In genomic region chr19:54937926-54938325, GRCh38 we compare ENCODE assay signal across 19 cellular contexts. TPM values are rescaled to one million over a fixed set of nuclear protein-coding genes. Genes with fewer than 3 reads are reported as not detected.
A peak's percentile ranks its signal among the peaks of the same experiment; 100 is the strongest.
DNase-seq lines count a peak whose midpoint lies in the region; ATAC-seq, FAIRE-seq and TF ChIP-seq lines count a peak whose summit lies in the region.
"Had no signal": no experiment of that assay in that cellular context is flagged by ENCODE, and none has a peak within 500 bp of the region (broad histone marks: within the 10 kb centered on the region; RNA-seq: fewer than 3 reads in every experiment).

No MANE protein-coding gene starts in this region.

- H3K4me3 ChIP-seq in MM.1S (ENCODE audit: low read length) = peak overlapping the region; percentile 60
- H3K4me3 ChIP-seq: left ventricle myocardium inferior had no signal

- FAIRE-seq in GM19239 (lab: Jason Lieb, UNC) = peak; percentile 4

- H3K27ac ChIP-seq in MM.1S (ENCODE audit: low read length) = peak overlapping the region; percentile 76; the same call in 1 of the 2 replicates
- H3K27ac ChIP-seq: left ventricle myocardium inferior had no signal

- no peaks in the 10 kb centered on the region for H3K9me2 ChIP-seq in MM.1S (replicated peaks; ENCODE audit: insufficient read depth, low read length)

- H3K27me3 ChIP-seq in MM.1S (replicated peaks; ENCODE audit: insufficient read depth, low read length) = 0 out of 2 replicates have a peak, but pooled peaks cover 3% of the 10 kb centered on the region

- TF ChIP-seq CTCF in GM10266 (IDR thresholded peaks at IDR 0.05; ENCODE audit: control insufficient read depth, insufficient read depth, low read depth, missing control alignments) = no peak
- TF ChIP-seq CTCF in MM.1S (IDR thresholded peaks at IDR 0.05; ENCODE audit: low read length) = no peak

- no peaks in the 10 kb centered on the region for H3K36me3 ChIP-seq in MM.1S (replicated peaks; ENCODE audit: insufficient read depth, low read length)
- H3K36me3 ChIP-seq: left ventricle myocardium inferior had no signal

- ATAC-seq in activated naive CD8-positive, alpha-beta T cell treated with anti-CD3 and anti-CD28 coated beads, Interleukin-2, amount 50 U/mL, for 24 hours = peak; percentile 49
- no peak for ATAC-seq in GM19023 (IDR thresholded peaks at IDR 0.05; ENCODE audit: unreplicated experiment)
- ATAC-seq: T-cell had no signal

- peaks cover 14% of the 10 kb centered on the region for H3K79me2 ChIP-seq in MM.1S (ENCODE audit: low read length)

- peaks cover 12% of the 10 kb centered on the region for H3F3A ChIP-seq in MM.1S (ENCODE audit: insufficient read depth, low read length)

- H3K27me3 Mint-ChIP-seq in activated naive CD8-positive, alpha-beta T cell treated with anti-CD3 and anti-CD28 coated beads, Interleukin-2, amount 50 U/mL, for 24 hours = peaks cover 11% of the 10 kb centered on the region

- no peaks in the 10 kb centered on the region for H3K36me3 Mint-ChIP-seq in activated naive CD8-positive, alpha-beta T cell treated with anti-CD3 and anti-CD28 coated beads, Interleukin-2, amount 50 U/mL, for 24 hours (ENCODE audit: low read depth)
- H3K36me3 Mint-ChIP-seq: activated naive CD8-positive, alpha-beta T cell; CD8-positive, alpha-beta memory T cell; T-cell had no signal

- H3K9me3 ChIP-seq in MM.1S (replicated peaks; ENCODE audit: insufficient read depth, low read length) = no peaks in the 10 kb centered on the region
- H3K9me3 ChIP-seq: left ventricle myocardium inferior had no signal

- H2AFZ ChIP-seq in MM.1S (ENCODE audit: low read length) = no peak overlapping the region

- no peak overlapping the region for H3K27ac Mint-ChIP-seq in activated naive CD8-positive, alpha-beta T cell treated with anti-CD3 and anti-CD28 coated beads, Interleukin-2, amount 50 U/mL, for 24 hours
- H3K27ac Mint-ChIP-seq: activated naive CD8-positive, alpha-beta T cell; CD8-positive, alpha-beta memory T cell; T-cell had no signal

- DNase-seq in GM10266 (ENCODE audit: extremely low spot score) = peak; percentile 62
- DNase-seq in GM19239 (ENCODE audit: insufficient read length, low spot score) = peak; percentile 83
- peak; percentile 94 for DNase-seq in MM.1S
- no peak for DNase-seq in activated naive CD8-positive, alpha-beta T cell treated with anti-CD3 and anti-CD28 coated beads, Interleukin-2, amount 50 U/mL, for 24 hours
- no peak for DNase-seq in ecto neural progenitor cell (ENCODE audit: low spot score)
- no peak for DNase-seq in mucosa of gallbladder (ENCODE audit: low spot score)
- DNase-seq: activated CD4-positive, alpha-beta T cell treated with anti-CD3 and anti-CD28 coated beads for 48 hours; CD8-positive, alpha-beta memory T cell; GF-D8; left ventricle myocardium inferior; NCI-H2107; OCI-M1; T-cell had no signal

- peak overlapping the region; percentile 54; the same call in 1 of the 2 replicates for H3K9ac ChIP-seq in MM.1S (ENCODE audit: low read length)

- H3K4me2 ChIP-seq in MM.1S (ENCODE audit: low read depth, low read length) = peak overlapping the region; percentile 44

- no peaks in the 10 kb centered on the region for H3K4me1 Mint-ChIP-seq in activated naive CD8-positive, alpha-beta T cell treated with anti-CD3 and anti-CD28 coated beads, Interleukin-2, amount 50 U/mL, for 24 hours
- H3K4me1 Mint-ChIP-seq: neural crest cell had no signal

- H4K20me1 ChIP-seq in MM.1S (ENCODE audit: insufficient read depth, low read length) = no peaks in the 10 kb centered on the region

- H3K4me1 ChIP-seq in MM.1S (ENCODE audit: low read length) = no peaks in the 10 kb centered on the region
- H3K4me1 ChIP-seq: left ventricle myocardium inferior had no signal

- no peak overlapping the region for H3K4me3 Mint-ChIP-seq in activated naive CD8-positive, alpha-beta T cell treated with anti-CD3 and anti-CD28 coated beads, Interleukin-2, amount 50 U/mL, for 24 hours
- H3K4me3 Mint-ChIP-seq: activated naive CD8-positive, alpha-beta T cell; CD8-positive, alpha-beta memory T cell; neural crest cell; T-cell had no signal

- H3K9me3 Mint-ChIP-seq in activated naive CD8-positive, alpha-beta T cell treated with anti-CD3 and anti-CD28 coated beads, Interleukin-2, amount 50 U/mL, for 24 hours = no peaks in the 10 kb centered on the region
- H3K9me3 Mint-ChIP-seq: neural crest cell, T-cell had no signal

RNA-seq across cellular contexts. Expression of gene NLRP7, which starts 9.4 kb away (rescaled TPM):
- total RNA-seq in mucosa of gallbladder = not detected
- total RNA-seq: CD8-positive, alpha-beta memory T cell; chondrocyte; epithelial cell of proximal tubule; left ventricle myocardium inferior; neural crest cell; subcutaneous adipose tissue; T-cell had no signal

RNA-seq across cellular contexts. Expression of gene NLRP2, which starts 28.2 kb away (rescaled TPM):
- total RNA-seq in mucosa of gallbladder = 14.8 TPM

RNA-seq across cellular contexts. Expression of gene NCR1, which starts 32.0 kb away (rescaled TPM):
- 0.32 TPM for total RNA-seq in mucosa of gallbladder
- total RNA-seq: chondrocyte, epithelial cell of proximal tubule, neural crest cell had no signal

Comparison
In these comparisons a context has a peak if more than half of its experiments do, and no peak if none do; other contexts are left out.
1. DNase-seq: peak in GM10266 (single experiment), GM19239 (single experiment) and MM.1S (single experiment); none in activated naive CD8-positive, alpha-beta T cell treated with anti-CD3 and anti-CD28 coated beads, Interleukin-2, amount 50 U/mL, for 24 hours (single experiment), ecto neural progenitor cell (single experiment) and mucosa of gallbladder (single experiment).